ENCODE assay signal across 1 cellular context in the genomic region with DNA sequence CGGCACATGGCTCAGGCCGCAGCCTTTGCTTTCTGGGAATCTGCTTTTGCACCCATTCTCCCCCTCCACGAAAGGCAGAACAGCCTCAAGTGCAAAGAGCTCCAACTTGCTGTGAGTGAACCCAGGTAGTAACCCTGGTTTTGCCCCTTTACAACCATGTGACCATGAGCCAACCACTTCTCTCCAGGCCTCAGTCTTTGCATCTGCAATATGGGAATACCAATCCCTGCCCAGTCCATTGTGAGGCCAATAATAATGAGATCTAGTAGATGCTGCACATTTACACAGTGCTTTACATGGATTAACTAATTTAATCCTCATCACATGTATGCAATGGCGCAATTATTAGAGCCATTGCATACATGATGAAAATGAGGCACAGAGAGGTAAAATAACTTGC.
TF ChIP-seq lines count a peak whose summit lies in the region.

No MANE protein-coding gene starts in this region.

TF ChIP-seq in HepG2, 621 proteins besides CTCF, POLR2A, EP300 and RAD21 (continued from another document):
- TF ChIP-seq ZNF629 (CRISPR knock-in tag; conservative IDR thresholded peaks at IDR 0.05), result peak; percentile 51; the same call in 1 of the 2 replicates
TF ChIP-seq in HepG2: peak in this region for 1.
